Comparison of ENCODE assay signal across 6 cellular contexts in genomic region chr1:24048894-24049293, GRCh38.
A peak's percentile ranks its signal among the peaks of the same experiment; 100 is the strongest.
DNase-seq lines count a peak whose midpoint lies in the region; ATAC-seq and TF ChIP-seq lines count a peak whose summit lies in the region.
"Not testable (repeated sequence)": the region's sequence is repeated elsewhere in the genome, so short reads cannot be mapped to it uniquely, and the experiment has no call there.

No MANE protein-coding gene starts in this region.

- not testable (repeated sequence) for H3K9me3 ChIP-seq in HEK293 (ENCODE audit: control insufficient read depth, insufficient read depth, low read depth, low read length); PC-3 (ENCODE audit: low read length); spleen

- not testable (repeated sequence) for H3K4me3 ChIP-seq in HEK293 (ENCODE audit: low read depth, low read length); PC-3 (ENCODE audit: low read length); spleen

- TF ChIP-seq CTCF in Calu3 (IDR thresholded peaks at IDR 0.05; ENCODE audit: unreplicated experiment); HEK293 (tag by site-specific recombination; IDR thresholded peaks at IDR 0.05); PC-3 (conservative IDR thresholded peaks at IDR 0.05; ENCODE audit: low read depth, low read length); VCaP (conservative IDR thresholded peaks at IDR 0.05); spleen (IDR thresholded peaks at IDR 0.05 in 8 of 11, conservative IDR thresholded peaks at IDR 0.05 in 3 of 11): not testable (repeated sequence)

- TF ChIP-seq POLR2A in spleen (IDR thresholded peaks at IDR 0.05), result not testable (repeated sequence)

- H3K27ac ChIP-seq in HEK293 (ENCODE audit: extremely low read depth, low read depth, low read length); spleen: not testable (repeated sequence)
- H3K27ac ChIP-seq in PC-3 (ENCODE audit: low read length) (peak overlapping the region; percentile 71), VCaP (0 out of 2 replicates have a peak overlapping the region, but pooled peaks have one; percentile 16)

- H3F3A ChIP-seq in PC-3 (ENCODE audit: low read length, unreplicated experiment), result not testable (repeated sequence)

- not testable (repeated sequence) for H3K9me2 ChIP-seq in PC-3 (replicated peaks; ENCODE audit: low read length)

- peaks cover 29% of the 10 kb centered on the region for H3K4me1 Mint-ChIP-seq in Calu3 (ENCODE audit: low read depth, unreplicated experiment)

- intact Hi-C loops in Calu3 (cut with micrococcal nuclease; ENCODE audit: unreplicated experiment); posterior vena cava (cut with DNase I); spleen (cut with DNase I; ENCODE audit: low total_unique reads): not testable (repeated sequence)
- intact Hi-C loops in PC-3 (cut with micrococcal nuclease), result loop anchor here (5.0 kb wide), 1 partner anchor 82 kb away; no protein-coding TSS in a partner anchor

- H3K4me3 Mint-ChIP-seq in Calu3 (ENCODE audit: low read depth, unreplicated experiment), result not testable (repeated sequence)

- not testable (repeated sequence) for ATAC-seq in PC-3

- not testable (repeated sequence) for H3K27me3 Mint-ChIP-seq in Calu3 (ENCODE audit: unreplicated experiment)

- H3K27ac Mint-ChIP-seq in Calu3 (ENCODE audit: unreplicated experiment), result peak overlapping the region; percentile 52

- H3K4me1 ChIP-seq in HEK293 (ENCODE audit: control insufficient read depth, insufficient read depth, low read length), result peaks cover 27% of the 10 kb centered on the region
- H3K4me1 ChIP-seq in PC-3 (ENCODE audit: insufficient read depth, low read length), result peaks cover 30% of the 10 kb centered on the region
- peaks cover 0 to 14% (median 0%) of the 10 kb centered on the region in 6 donors for H3K4me1 ChIP-seq in spleen

- not testable (repeated sequence) for H3K27me3 ChIP-seq in PC-3 (ENCODE audit: low read length); spleen (replicated peaks in 1 of 7)

- POLR2A ChIA-PET in HEK293 (lab: Yijun Ruan, JAX); PC-3 (lab: Charles Lee; ENCODE audit: unreplicated experiment): not testable (repeated sequence)

- H3K9me3 Mint-ChIP-seq in Calu3 (ENCODE audit: low read depth, unreplicated experiment), result not testable (repeated sequence)

- DNase-seq in Calu3, PC-3: not testable (repeated sequence)
- DNase-seq in posterior vena cava (ENCODE audit: low spot score) (peak; percentile 44), spleen (peak; percentile 11)

- not testable (repeated sequence) for H3K79me2 ChIP-seq in PC-3 (ENCODE audit: low read length)

- not testable (repeated sequence) for H2AFZ ChIP-seq in PC-3 (ENCODE audit: low read length)

- H3K36me3 Mint-ChIP-seq in Calu3 (ENCODE audit: insufficient read depth, unreplicated experiment), result not testable (repeated sequence)

- 70 to 83% (median 78%) methylated on average over 4 of the region's 4 CpGs for WGBS in spleen, 5 donors

- not testable (repeated sequence) for H3K36me3 ChIP-seq in HEK293 (ENCODE audit: control insufficient read depth in 2 of 2, insufficient read depth in 1 of 2, low read length in 2 of 2); PC-3 (ENCODE audit: low read depth, low read length); spleen

- not testable (repeated sequence) for BruUV-seq in Calu3 (replicated peaks; lab: Mats Ljungman, UMichigan); PC-3 (replicated peaks; lab: Mats Ljungman, UMichigan)

- peak overlapping the region; percentile 57 for H3K4me2 ChIP-seq in PC-3 (ENCODE audit: low read length)

- H4K20me1 ChIP-seq in PC-3 (ENCODE audit: low read length), result not testable (repeated sequence)

- not testable (repeated sequence) for H3K9ac ChIP-seq in PC-3 (ENCODE audit: low read length)

- CTCF ChIA-PET in Calu3 (lab: Charles Lee); HEK293 (lab: Yijun Ruan, JAX); PC-3 (lab: Charles Lee): not testable (repeated sequence)

TF ChIP-seq in HEK293, 187 proteins besides CTCF, POLR2A, EP300 and RAD21:
- TF ChIP-seq SCRT1 (tag by site-specific recombination; IDR thresholded peaks at IDR 0.05; ENCODE audit: borderline replicate concordance) (peak; percentile 43; the same call in 1 of the 2 replicates), ZNF335 (tag by site-specific recombination; conservative IDR thresholded peaks at IDR 0.05) (peak; percentile 36; the same call in 1 of the 2 replicates), ZNF121 (tag by site-specific recombination; IDR thresholded peaks at IDR 0.05) (peak; percentile 93)
